Comparison of ENCODE assay signal across 9 cellular contexts in the genomic region with DNA sequence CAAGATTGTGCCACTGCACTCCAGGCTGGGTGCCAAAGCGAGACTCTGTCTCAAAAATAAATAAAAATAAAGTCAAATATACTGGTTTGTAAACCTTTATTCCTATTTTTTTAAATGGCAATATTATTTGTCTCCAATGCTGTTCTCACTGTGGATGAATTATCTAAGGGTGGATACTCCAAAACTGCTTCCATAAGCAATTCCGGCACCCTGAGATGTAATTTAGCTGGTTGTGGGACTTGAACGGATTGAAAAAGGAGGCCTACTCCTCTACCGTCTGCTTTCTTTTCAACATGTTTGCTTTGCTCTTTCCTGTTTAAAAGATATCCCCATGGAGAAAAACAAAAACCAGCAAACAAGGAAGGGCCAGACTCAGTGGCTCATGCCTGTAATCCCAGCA.
"Had no signal": no experiment of that assay in that cellular context is flagged by ENCODE, and none has a peak within 500 bp of the region (broad histone marks: within the 10 kb centered on the region; RNA-seq: fewer than 3 reads in every experiment).

No MANE protein-coding gene starts in this region.

- H2AFZ ChIP-seq: GM23338 had no signal

- ATAC-seq: GM23338 had no signal

- FAIRE-seq: H1, H54, HTR-8/SVneo had no signal

- H3K9ac ChIP-seq: KMS-11 had no signal

- H3K4me2 ChIP-seq: GM23338, KMS-11 had no signal

- DNase-seq: H9, HCEC 1CT, Karpas-422, KBM-7 had no signal

- H3K4me3 ChIP-seq: GM23338 had no signal

- H3K27ac ChIP-seq: KMS-11 had no signal
